11 cellular contexts compared by ENCODE assay signal in the genomic region with DNA sequence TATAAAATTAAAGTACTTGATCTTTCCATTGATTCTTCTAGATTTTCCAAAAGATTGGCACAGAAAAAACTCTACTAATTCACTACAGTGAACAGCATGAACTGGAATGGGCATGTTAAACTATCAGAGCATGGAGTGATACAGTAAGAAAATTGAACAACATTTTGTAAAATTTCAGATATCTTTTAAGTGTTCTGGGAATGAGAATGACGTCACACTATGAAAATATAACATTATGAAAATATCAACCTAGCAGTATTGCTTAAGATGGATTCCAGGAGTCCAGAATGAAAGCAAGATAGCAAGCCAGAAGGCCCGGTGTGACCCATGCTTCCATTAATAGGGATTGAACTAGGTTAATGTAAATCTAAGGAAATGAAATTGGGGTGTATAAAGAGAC.
"Had no signal": no experiment of that assay in that cellular context is flagged by ENCODE, and none has a peak within 500 bp of the region (broad histone marks: within the 10 kb centered on the region; RNA-seq: fewer than 3 reads in every experiment).

No MANE protein-coding gene starts in this region.

- H3K27ac ChIP-seq: GM23248 had no signal

- ATAC-seq: GM23338, HCT116 had no signal

- H3K9ac ChIP-seq: GM23248 had no signal

- DNase-seq: GM23248, GOT3, H7, H9, HCEC 1CT, HFFc6 had no signal

- H3K4me3 ChIP-seq: GM23248, GM23338, HAP-1 had no signal

- H2AFZ ChIP-seq: GM23248, GM23338 had no signal

- H3K9me3 ChIP-seq: HAP-1 had no signal

- FAIRE-seq: H1, H54 had no signal

- H3K4me2 ChIP-seq: GM23338 had no signal

- H3K36me3 ChIP-seq: HAP-1 had no signal

- H3K4me1 ChIP-seq: HAP-1 had no signal
